8 cellular contexts compared by ENCODE assay signal in the genomic region with DNA sequence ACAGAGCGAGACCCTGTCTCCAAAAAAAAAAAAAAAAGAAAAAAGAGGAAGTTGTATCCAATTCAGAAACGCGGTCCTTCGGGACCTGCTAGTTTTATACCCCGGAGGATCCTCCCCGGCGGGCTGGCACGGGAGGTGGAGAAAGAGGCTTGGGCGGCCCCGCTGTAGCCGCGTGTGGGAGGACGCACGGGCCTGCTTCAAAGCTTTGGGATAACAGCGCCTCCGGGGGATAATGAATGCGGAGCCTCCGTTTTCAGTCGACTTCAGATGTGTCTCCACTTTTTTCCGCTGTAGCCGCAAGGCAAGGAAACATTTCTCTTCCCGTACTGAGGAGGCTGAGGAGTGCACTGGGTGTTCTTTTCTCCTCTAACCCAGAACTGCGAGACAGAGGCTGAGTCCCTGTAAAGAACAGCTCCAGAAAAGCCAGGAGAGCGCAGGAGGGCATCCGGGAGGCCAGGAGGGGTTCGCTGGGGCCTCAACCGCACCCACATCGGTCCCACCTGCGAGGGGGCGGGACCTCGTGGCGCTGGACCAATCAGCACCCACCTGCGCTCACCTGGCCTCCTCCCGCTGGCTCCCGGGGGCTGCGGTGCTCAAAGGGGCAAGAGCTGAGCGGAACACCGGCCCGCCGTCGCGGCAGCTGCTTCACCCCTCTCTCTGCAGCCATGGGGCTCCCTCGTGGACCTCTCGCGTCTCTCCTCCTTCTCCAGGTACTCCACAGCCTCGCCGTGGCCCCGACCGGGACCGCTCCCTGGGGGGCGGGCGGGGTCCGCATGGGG. TPM values are rescaled to one million over a fixed set of nuclear protein-coding genes. Genes with fewer than 3 reads are reported as not detected.
DNase-seq lines count a peak whose midpoint lies in the region; ATAC-seq, FAIRE-seq and TF ChIP-seq lines count a peak whose summit lies in the region.

CDH3 (plus strand) TSS at position 596 of the 779 bp plus-strand sequence; CDS start at position 666, 70 bp downstream.

- H3K9me3 ChIP-seq in gastrocnemius medialis (no peaks in the 10 kb centered on the region), MG63 (no peaks in the 10 kb centered on the region)

- peak within 1 kb of the TSS; percentile 71 to 81 for H3K4me3 Mint-ChIP-seq in stimulated activated naive CD8-positive, alpha-beta T cell treated with anti-CD3 and anti-CD28 coated beads, Interleukin-15, amount 100 ng/mL, for 72 hours

- intact Hi-C loops in gastrocnemius medialis (cut with DNase I; ENCODE audit: low total_unique reads), result no loop called here

- H3K27me3 ChIP-seq in kidney epithelial cell (ENCODE audit: control insufficient read depth, insufficient read depth, low read length), result peaks cover 10% of the 10 kb centered on the region
- H3K27me3 ChIP-seq in gastrocnemius medialis, result peaks cover 67 to 76% (median 70%) of the 10 kb centered on the region in 3 donors
- no peaks in the 10 kb centered on the region for H3K27me3 ChIP-seq in MG63

- peak within 1 kb of the TSS; percentile 66 for H3K4me3 ChIP-seq in kidney epithelial cell (ENCODE audit: low read depth, low read length)
- H3K4me3 ChIP-seq in gastrocnemius medialis, result no peak within 1 kb of the TSS
- no peak within 1 kb of the TSS for H3K4me3 ChIP-seq in MG63

- in situ Hi-C loops in gastrocnemius medialis (cut with MboI; ENCODE audit: low sequenced_read_pairs in 4 of 4), result no loop called here

- H3K4me1 Mint-ChIP-seq in stimulated activated naive CD8-positive, alpha-beta T cell treated with anti-CD3 and anti-CD28 coated beads, Interleukin-15, amount 100 ng/mL, for 72 hours, result peaks cover 53% of the 10 kb centered on the region

- H3K27ac ChIP-seq in gastrocnemius medialis, result no peak within 1 kb of the TSS

- peak; percentile 43 to 49 for ATAC-seq in activated naive CD4-positive, alpha-beta T cell treated with anti-CD3 and anti-CD28 coated beads, Interleukin-2, amount 50 U/mL, for 72 hours
- ATAC-seq in stimulated activated naive CD8-positive, alpha-beta T cell treated with anti-CD3 and anti-CD28 coated beads, Interleukin-15, amount 100 ng/mL, for 72 hours, result peak; percentile 47
- ATAC-seq in gastrocnemius medialis, result no peak

- H3K9me3 Mint-ChIP-seq in activated naive CD4-positive, alpha-beta T cell treated with anti-CD3 and anti-CD28 coated beads, Interleukin-2, amount 50 U/mL, for 72 hours, result no peaks in the 10 kb centered on the region
- no peaks in the 10 kb centered on the region for H3K9me3 Mint-ChIP-seq in stimulated activated naive CD8-positive, alpha-beta T cell treated with anti-CD3 and anti-CD28 coated beads, Interleukin-15, amount 100 ng/mL, for 72 hours

- TF ChIP-seq CTCF in kidney epithelial cell (IDR thresholded peaks at IDR 0.05; ENCODE audit: insufficient read depth, low read length, poor library complexity, severe bottlenecking) (no peak), gastrocnemius medialis (IDR thresholded peaks at IDR 0.05 in 4 of 5, conservative IDR thresholded peaks at IDR 0.05 in 1 of 5) (no peak)

- TF ChIP-seq POLR2A in gastrocnemius medialis (IDR thresholded peaks at IDR 0.05), result no peak

- H3K36me3 Mint-ChIP-seq in activated naive CD4-positive, alpha-beta T cell treated with anti-CD3 and anti-CD28 coated beads, Interleukin-2, amount 50 U/mL, for 72 hours, result no peaks in the 10 kb centered on the region

- DNase-seq in EL (peak; percentile 55), NCI-H1105 (lab: John Stamatoyannopoulos, UW) (peak; percentile 52), kidney epithelial cell (ENCODE audit: low read depth) (no peak), frontal cortex (ENCODE audit: low spot score in 2 of 2) (no peak), gastrocnemius medialis (no peak), MG63 (no peak)
- DNase-seq in activated naive CD4-positive, alpha-beta T cell treated with anti-CD3 and anti-CD28 coated beads, Interleukin-2, amount 50 U/mL, for 72 hours (ENCODE audit: low spot score in 2 of 2), result peak in 1 of 2 donors; percentile 30
- peak; percentile 17 to 35 for DNase-seq in stimulated activated naive CD8-positive, alpha-beta T cell treated with anti-CD3 and anti-CD28 coated beads, Interleukin-15, amount 100 ng/mL, for 72 hours

- H3K36me3 ChIP-seq in kidney epithelial cell (ENCODE audit: control insufficient read depth, insufficient read depth, low read length) (no peaks in the 10 kb centered on the region), gastrocnemius medialis (no peaks in the 10 kb centered on the region), MG63 (no peaks in the 10 kb centered on the region)

- peaks cover 89% of the 10 kb centered on the region for H3K27me3 Mint-ChIP-seq in stimulated activated naive CD8-positive, alpha-beta T cell treated with anti-CD3 and anti-CD28 coated beads, Interleukin-15, amount 100 ng/mL, for 72 hours

- H3K4me1 ChIP-seq in gastrocnemius medialis, result no peaks in the 10 kb centered on the region

- FAIRE-seq in frontal cortex (lab: Jason Lieb, UNC), result no peak

- no peak within 1 kb of the TSS for H3K27ac Mint-ChIP-seq in activated naive CD4-positive, alpha-beta T cell treated with anti-CD3 and anti-CD28 coated beads, Interleukin-2, amount 50 U/mL, for 72 hours
- no peak within 1 kb of the TSS for H3K27ac Mint-ChIP-seq in stimulated activated naive CD8-positive, alpha-beta T cell treated with anti-CD3 and anti-CD28 coated beads, Interleukin-15, amount 100 ng/mL, for 72 hours

RNA-seq across cellular contexts. Expression of gene CDH3, which starts in this region (rescaled TPM):
- 10 to 100 TPM in 1 of 2 donors, 1 to 10 TPM in 1; 1.0 to 18.6 TPM for total RNA-seq in activated naive CD4-positive, alpha-beta T cell treated with anti-CD3 and anti-CD28 coated beads, Interleukin-2, amount 50 U/mL, for 72 hours
- total RNA-seq in kidney epithelial cell (173 and 201 TPM in 2 replicates), frontal cortex (9.4 TPM), gastrocnemius medialis (not detected)
- total RNA-seq in MG63 (2014; rRNA removed; shearing (Covaris generic); ENCODE audit: low replicate concordance), result not detected in 2 replicates

Comparison
In these comparisons a context has a peak if more than half of its experiments do, and no peak if none do; other contexts are left out.
1. DNase-seq: peak in EL (single experiment), NCI-H1105 (single experiment) and stimulated activated naive CD8-positive, alpha-beta T cell treated with anti-CD3 and anti-CD28 coated beads, Interleukin-15, amount 100 ng/mL, for 72 hours (2 of 2); none in kidney epithelial cell (single experiment), frontal cortex (0 of 2), gastrocnemius medialis (0 of 2) and MG63 (single experiment).
2. ATAC-seq: peak in activated naive CD4-positive, alpha-beta T cell treated with anti-CD3 and anti-CD28 coated beads, Interleukin-2, amount 50 U/mL, for 72 hours (2 of 2) and stimulated activated naive CD8-positive, alpha-beta T cell treated with anti-CD3 and anti-CD28 coated beads, Interleukin-15, amount 100 ng/mL, for 72 hours (single experiment); none in gastrocnemius medialis (0 of 2).